Comparison of ENCODE assay signal across 26 cellular contexts in the genomic region with DNA sequence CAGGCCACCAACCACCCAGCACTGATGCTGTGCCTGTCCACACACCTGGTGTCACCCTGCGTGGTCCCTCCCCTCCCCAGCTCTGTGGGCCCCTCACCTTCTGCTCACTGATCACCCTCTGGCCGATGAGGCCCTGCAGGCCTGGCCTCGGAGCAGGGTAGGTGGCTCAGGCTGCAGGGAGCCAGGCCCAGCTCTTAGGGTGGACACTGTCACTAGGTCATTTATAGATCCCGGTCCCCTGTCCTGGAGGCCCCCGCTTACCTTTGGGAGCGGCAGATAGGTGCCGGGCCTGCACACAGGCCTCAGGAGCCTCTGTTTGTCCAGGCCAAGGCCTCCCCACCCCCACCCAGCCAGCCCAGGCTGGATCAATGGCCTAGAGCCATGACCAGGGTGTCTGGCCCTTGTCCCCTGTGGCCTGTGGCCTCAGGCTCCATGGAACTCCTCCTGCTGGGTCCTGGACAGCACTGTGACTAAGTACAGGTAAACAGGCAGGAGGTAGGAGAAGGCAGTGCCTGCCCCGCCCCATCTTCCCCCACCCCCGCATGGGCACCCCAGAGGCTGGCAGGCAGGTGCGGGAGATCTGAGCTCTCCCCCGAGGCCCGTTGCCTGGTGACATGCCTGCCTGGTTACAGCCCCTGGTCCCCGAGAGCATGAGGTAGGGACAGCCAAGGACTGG. TPM values are rescaled to one million over a fixed set of nuclear protein-coding genes. Genes with fewer than 3 reads are reported as not detected.
DNase-seq lines count a peak whose midpoint lies in the region; ATAC-seq lines count a peak whose summit lies in the region.
"Had no signal": no experiment of that assay in that cellular context is flagged by ENCODE, and none has a peak within 500 bp of the region (broad histone marks: within the 10 kb centered on the region; RNA-seq: fewer than 3 reads in every experiment).

A gene (minus strand): TSS at position 472 of the 676 bp plus-strand sequence. CDS start 6,296 bp downstream, outside the sequence.

- no peak within 1 kb of the TSS for H3K4ac ChIP-seq in trophoblast cell (ENCODE audit: low read depth, low read length)

- H4K91ac ChIP-seq in trophoblast cell (ENCODE audit: low read depth, low read length), result peak within 1 kb of the TSS; percentile 38

- no peaks in the 10 kb centered on the region for H3K27me3 Mint-ChIP-seq in activated T-helper 17 cell treated with anti-CD3 and anti-CD28 coated beads, Interleukin-2, amount 50 U/mL, for 72 hours
- H3K27me3 Mint-ChIP-seq: activated naive CD8-positive, alpha-beta T cell treated with anti-CD3 and anti-CD28 coated beads, Interleukin-2, amount 50 U/mL, for 24 hours; naive thymus-derived CD4-positive, alpha-beta T cell had no signal

- H3K36me3 ChIP-seq in trophoblast cell (ENCODE audit: control insufficient read depth in 1 of 2, insufficient read depth in 2 of 2, low read length in 2 of 2), result no peaks in the 10 kb centered on the region
- H3K36me3 ChIP-seq: breast epithelium, thoracic aorta had no signal

- no peak within 1 kb of the TSS for H3K4me2 ChIP-seq in trophoblast cell (ENCODE audit: low read length)
- H3K4me2 ChIP-seq: GM23338 had no signal

- no peak within 1 kb of the TSS for H3K18ac ChIP-seq in trophoblast cell (ENCODE audit: low read length)

- H3K9me3 ChIP-seq in trophoblast cell (ENCODE audit: insufficient read depth, low read depth, low read length), result peaks cover 3% of the 10 kb centered on the region
- H3K9me3 ChIP-seq: breast epithelium, thoracic aorta had no signal

- H4K8ac ChIP-seq in trophoblast cell (ENCODE audit: low read depth, low read length), result no peak within 1 kb of the TSS

- H3K79me2 ChIP-seq in trophoblast cell (ENCODE audit: control insufficient read depth, insufficient read depth, low read length, poor library complexity), result no peaks in the 10 kb centered on the region

- no peak within 1 kb of the TSS for H3K4me3 Mint-ChIP-seq in activated T-helper 17 cell treated with anti-CD3 and anti-CD28 coated beads, Interleukin-2, amount 50 U/mL, for 72 hours
- H3K4me3 Mint-ChIP-seq: activated naive CD8-positive, alpha-beta T cell treated with anti-CD3 and anti-CD28 coated beads, Interleukin-2, amount 50 U/mL, for 24 hours; B cell; GM23338; naive thymus-derived CD4-positive, alpha-beta T cell had no signal

- no CpG with 5 or more reads among the region's 13 CpGs for WGBS in trophoblast cell (ENCODE audit: extremely low coverage, insufficient coverage, insufficient read length)

- ATAC-seq in activated T-helper 17 cell treated with anti-CD3 and anti-CD28 coated beads, Interleukin-2, amount 50 U/mL, for 72 hours (replicated peaks), result no peak
- ATAC-seq in HG02642 (IDR thresholded peaks at IDR 0.05; ENCODE audit: poor library complexity, unreplicated experiment), result no peak
- ATAC-seq in GM18502 (IDR thresholded peaks at IDR 0.05; ENCODE audit: poor library complexity, unreplicated experiment), result no peak
- ATAC-seq: activated naive CD8-positive, alpha-beta T cell treated with anti-CD3 and anti-CD28 coated beads, Interleukin-2, amount 50 U/mL, for 24 hours; GM23338; naive thymus-derived CD4-positive, alpha-beta T cell; SK-N-SH treated with all-trans-retinoic acid at 6 μM for 48 hours had no signal

- H3K9me3 Mint-ChIP-seq in activated T-helper 17 cell treated with anti-CD3 and anti-CD28 coated beads, Interleukin-2, amount 50 U/mL, for 72 hours, result no peaks in the 10 kb centered on the region
- H3K9me3 Mint-ChIP-seq: activated naive CD8-positive, alpha-beta T cell treated with anti-CD3 and anti-CD28 coated beads, Interleukin-2, amount 50 U/mL, for 24 hours; GM23338 had no signal

- peaks cover 4 to 6% of the 10 kb centered on the region in 2 experiments for H3K4me1 ChIP-seq in trophoblast cell (ENCODE audit: control insufficient read depth in 1 of 2, insufficient read depth in 2 of 2, low read length in 2 of 2)
- H3K4me1 ChIP-seq: breast epithelium had no signal

- H3K4me3 ChIP-seq in trophoblast cell (ENCODE audit: low read depth, low read length), result no peak within 1 kb of the TSS
- H3K4me3 ChIP-seq: breast epithelium, dorsolateral prefrontal cortex, GM23338, lung, skin epidermis, thoracic aorta had no signal

- peak within 1 kb of the TSS; percentile 17 for H3K9ac ChIP-seq in trophoblast cell (ENCODE audit: low read length)

- H2BK5ac ChIP-seq in trophoblast cell (ENCODE audit: low read depth, low read length, poor library complexity), result no peak within 1 kb of the TSS

- H2BK120ac ChIP-seq in trophoblast cell (ENCODE audit: insufficient read depth, low read length, poor library complexity), result no peak within 1 kb of the TSS

- no peak within 1 kb of the TSS for H2BK12ac ChIP-seq in trophoblast cell (ENCODE audit: low read length)

- DNase-seq in ELF-1 (ENCODE audit: low read depth, low spot score) (peak; percentile 56), NCI-H1436 (lab: John Stamatoyannopoulos, UW) (peak; percentile 80), trophoblast cell (no peak), H4 (ENCODE audit: low spot score) (no peak)
- DNase-seq: activated naive CD8-positive, alpha-beta T cell treated with anti-CD3 and anti-CD28 coated beads, Interleukin-2, amount 50 U/mL, for 24 hours; activated T-cell treated with anti-CD3 and anti-CD28 coated beads, Interleukin-2, amount 50 U/mL, for 48 hours; DMS 273 treated with DMSO at 0.1 percent for 48 hours; dorsolateral prefrontal cortex; KG1; naive thymus-derived CD4-positive, alpha-beta T cell; NCI-H1048; NCI-H774; stimulated activated CD4-positive, alpha-beta T cell treated with anti-CD3 and anti-CD28 coated beads, Interleukin-4, amount 100 ng/mL, for 4 hours had no signal

- no peak within 1 kb of the TSS for H3K27ac ChIP-seq in trophoblast cell (ENCODE audit: low read depth, low read length)
- H3K27ac ChIP-seq: breast epithelium, dorsolateral prefrontal cortex, skin epidermis, thoracic aorta had no signal

- peaks cover 7% of the 10 kb centered on the region for H3K4me1 Mint-ChIP-seq in activated T-helper 17 cell treated with anti-CD3 and anti-CD28 coated beads, Interleukin-2, amount 50 U/mL, for 72 hours
- H3K4me1 Mint-ChIP-seq: B cell had no signal

- no peaks in the 10 kb centered on the region for H3K79me1 ChIP-seq in trophoblast cell (ENCODE audit: low read length)

- H2AFZ ChIP-seq in trophoblast cell (ENCODE audit: insufficient read depth, low read length, poor library complexity), result no peak within 1 kb of the TSS
- H2AFZ ChIP-seq: GM23338 had no signal

- H3K27ac Mint-ChIP-seq in activated T-helper 17 cell treated with anti-CD3 and anti-CD28 coated beads, Interleukin-2, amount 50 U/mL, for 72 hours, result no peak within 1 kb of the TSS
- H3K27ac Mint-ChIP-seq: activated naive CD8-positive, alpha-beta T cell treated with anti-CD3 and anti-CD28 coated beads, Interleukin-2, amount 50 U/mL, for 24 hours; B cell; GM23338 had no signal

- no peaks in the 10 kb centered on the region for H3K36me3 Mint-ChIP-seq in activated T-helper 17 cell treated with anti-CD3 and anti-CD28 coated beads, Interleukin-2, amount 50 U/mL, for 72 hours (ENCODE audit: low read depth)

- H3K27me3 ChIP-seq in trophoblast cell (ENCODE audit: insufficient read depth, low read length), result no peaks in the 10 kb centered on the region

- no peak within 1 kb of the TSS for H2AK5ac ChIP-seq in trophoblast cell (ENCODE audit: low read length)

- no peak within 1 kb of the TSS for H3K23ac ChIP-seq in trophoblast cell (ENCODE audit: low read length)

- H4K12ac ChIP-seq in trophoblast cell (ENCODE audit: low read depth, low read length), result no peak within 1 kb of the TSS

- H3K14ac ChIP-seq in trophoblast cell (ENCODE audit: low read length), result peak within 1 kb of the TSS; percentile 9

RNA-seq across cellular contexts. Expression of the gene that starts here (rescaled TPM):
- total RNA-seq in activated T-helper 17 cell treated with anti-CD3 and anti-CD28 coated beads, Interleukin-2, amount 50 U/mL, for 72 hours, result 100 to 1,000 TPM in 1 of 2 donors, 10 to 100 TPM in 1; 86.6 to 343 TPM
- polyA plus RNA-seq in trophoblast cell (2013), result 0.18 and 0.32 TPM in 2 replicates
- total RNA-seq in H4 (2014; rRNA removed; shearing (Covaris generic)), result not detected in 2 replicates
- total RNA-seq: B cell, dorsolateral prefrontal cortex, epithelial cell of proximal tubule, frontal cortex, GM23338, posterior vena cava, thoracic aorta had no signal
- polyA plus RNA-seq: naive thymus-derived CD4-positive, alpha-beta T cell had no signal

Comparison
In these comparisons a context has a peak if more than half of its experiments do, and no peak if none do; other contexts are left out.
1. RNA of the gene that starts here (total RNA-seq): 86.6 to 343 TPM in activated T-helper 17 cell treated with anti-CD3 and anti-CD28 coated beads, Interleukin-2, amount 50 U/mL, for 72 hours; not detected in H4; every median in the first group is over 10 times any median in the second.
2. DNase-seq: peak in ELF-1 (single experiment) and NCI-H1436 (single experiment); none in trophoblast cell (0 of 2) and H4 (single experiment).